In the genomic region with DNA sequence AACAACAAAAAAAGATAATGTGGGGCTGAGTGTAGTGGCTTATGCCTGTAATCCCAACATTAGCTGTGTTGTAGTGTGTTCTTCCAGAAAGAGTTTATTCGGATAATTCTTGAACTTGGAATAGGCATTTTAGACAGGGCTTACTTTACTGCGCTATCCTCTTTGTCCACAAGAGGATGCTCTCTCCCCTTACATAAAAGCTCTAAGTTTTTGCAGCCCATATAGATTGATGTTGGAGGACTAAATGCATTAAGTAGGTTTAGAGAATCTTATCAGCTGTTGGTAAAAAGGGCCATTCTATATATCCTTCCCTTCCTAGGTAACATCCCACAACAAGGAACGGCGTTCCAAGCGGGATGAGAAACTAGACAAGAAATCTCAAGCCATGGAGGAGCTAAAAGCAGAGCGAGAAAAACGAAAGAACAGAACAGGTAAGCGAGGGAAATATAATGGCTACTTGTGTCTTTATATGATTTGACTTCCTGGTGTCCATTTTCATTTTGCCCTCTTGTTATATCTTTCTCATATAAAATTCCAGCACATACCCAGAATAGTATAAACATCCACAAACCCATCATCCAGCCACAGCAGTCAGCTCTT, we compare ENCODE assay signal across 9 cellular contexts. TPM values are rescaled to one million over a fixed set of nuclear protein-coding genes. Genes with fewer than 3 reads are reported as not detected.
A peak's percentile ranks its signal among the peaks of the same experiment; 100 is the strongest.
DNase-seq lines count a peak whose midpoint lies in the region; ATAC-seq and TF ChIP-seq lines count a peak whose summit lies in the region.
"Had no signal": no experiment of that assay in that cellular context is flagged by ENCODE, and none has a peak within 500 bp of the region (broad histone marks: within the 10 kb centered on the region; RNA-seq: fewer than 3 reads in every experiment).

No MANE protein-coding gene starts in this region.

- WGBS in esophagus muscularis mucosa: 85% methylated on average over 8 of the region's 8 CpGs

- H3K27ac ChIP-seq in HL-60 (replicated peaks) (no peak overlapping the region), esophagus muscularis mucosa (replicated peaks in 1 of 4) (no peak overlapping the region)

- TF ChIP-seq EP300 in esophagus muscularis mucosa (IDR thresholded peaks at IDR 0.05): no peak

- H3K27me3 ChIP-seq in HL-60 (ENCODE audit: insufficient read depth, poor library complexity, severe bottlenecking) (no peaks in the 10 kb centered on the region), esophagus muscularis mucosa (no peaks in the 10 kb centered on the region)

- in situ Hi-C loops in SK-MEL-5 (cut with HindIII; ENCODE audit: low pct_unique_long_range_greater_than_20kb, low sequenced_read_pairs): no loop called here

- peaks cover 62 to 93% (median 70%) of the 10 kb centered on the region in 4 donors for H3K36me3 ChIP-seq in esophagus muscularis mucosa

- DNase-seq in NCI-H510A treated with DMSO at 0.1 percent for 48 hours (lab: John Stamatoyannopoulos, UW) (peak; percentile 26), NCI-H510A (lab: John Stamatoyannopoulos, UW) (no peak), HL-60 (ENCODE audit: low read depth in 1 of 2, low spot score in 1 of 2) (peak in 1 of 2 experiments; percentile 21), SK-MEL-5 (ENCODE audit: low read depth, low spot score) (peak; percentile 62), esophagus muscularis mucosa (ENCODE audit: extremely low spot score) (no peak), progenitor cell of endocrine pancreas (ENCODE audit: low spot score, unreplicated experiment) (no peak)

- ATAC-seq in HG02571 (IDR thresholded peaks at IDR 0.05; ENCODE audit: unreplicated experiment) (no peak), GM18498 (IDR thresholded peaks at IDR 0.05; ENCODE audit: unreplicated experiment) (no peak)

- no peak overlapping the region for H3K4me3 ChIP-seq in HL-60 (replicated peaks; ENCODE audit: insufficient read depth, low read length)
- H3K4me3 ChIP-seq in esophagus muscularis mucosa: no peak overlapping the region

- no peaks in the 10 kb centered on the region for H3K4me1 ChIP-seq in esophagus muscularis mucosa

- intact Hi-C loops in esophagus muscularis mucosa (cut with DNase I): no loop called here

- H3K4me1 Mint-ChIP-seq in progenitor cell of endocrine pancreas (ENCODE audit: low read depth): no peaks in the 10 kb centered on the region

- TF ChIP-seq POLR2A in esophagus muscularis mucosa (IDR thresholded peaks at IDR 0.05; ENCODE audit: low read depth): no peak

- H3K4me3 Mint-ChIP-seq in progenitor cell of endocrine pancreas (ENCODE audit: low read depth): no peak overlapping the region
- H3K4me3 Mint-ChIP-seq: stimulated activated naive CD8-positive, alpha-beta T cell treated with anti-CD3 and anti-CD28 coated beads, Interleukin-15, Interleukin-2, amounts not matched to agents 100 ng/mL and 50 ng/mL, for 24 hours had no signal

- TF ChIP-seq CTCF in HL-60 (IDR thresholded peaks at IDR 0.05; ENCODE audit: insufficient read depth, low read length) (peak; percentile 100), esophagus muscularis mucosa (IDR thresholded peaks at IDR 0.05) (peak; percentile 37 to 58 (median 46)), progenitor cell of endocrine pancreas (IDR thresholded peaks at IDR 0.05; ENCODE audit: unreplicated experiment) (peak; percentile 86)

- H3K36me3 Mint-ChIP-seq in progenitor cell of endocrine pancreas (ENCODE audit: insufficient read depth): peaks cover 34% of the 10 kb centered on the region

- H3K27me3 Mint-ChIP-seq in progenitor cell of endocrine pancreas: no peaks in the 10 kb centered on the region
- H3K27me3 Mint-ChIP-seq: stimulated activated naive CD8-positive, alpha-beta T cell treated with anti-CD3 and anti-CD28 coated beads, Interleukin-15, Interleukin-2, amounts not matched to agents 100 ng/mL and 50 ng/mL, for 24 hours had no signal

- no peaks in the 10 kb centered on the region for H3K9me3 ChIP-seq in esophagus muscularis mucosa

- H3K27ac Mint-ChIP-seq in progenitor cell of endocrine pancreas: peak overlapping the region; percentile 88
- H3K27ac Mint-ChIP-seq: stimulated activated naive CD8-positive, alpha-beta T cell treated with anti-CD3 and anti-CD28 coated beads, Interleukin-15, Interleukin-2, amounts not matched to agents 100 ng/mL and 50 ng/mL, for 24 hours had no signal

- no peaks in the 10 kb centered on the region for H3K9me3 Mint-ChIP-seq in progenitor cell of endocrine pancreas (ENCODE audit: low read depth)
- H3K9me3 Mint-ChIP-seq: stimulated activated naive CD8-positive, alpha-beta T cell treated with anti-CD3 and anti-CD28 coated beads, Interleukin-15, Interleukin-2, amounts not matched to agents 100 ng/mL and 50 ng/mL, for 24 hours had no signal

RNA-seq across cellular contexts. Expression of gene ITPKA, which starts 27.8 kb away (rescaled TPM):
- total RNA-seq in SK-MEL-5 (2014; rRNA removed; shearing (Covaris generic)): 0.45 and 0.85 TPM in 2 replicates
- polyA plus RNA-seq in SK-MEL-5 (2015; cell fraction: cytosol; rRNA removed): 1.5 and 2.5 TPM in 2 replicates
- polyA plus RNA-seq in SK-MEL-5 (2015; cell fraction: nucleus; rRNA removed): 0.30 and 0.34 TPM in 2 replicates
- total RNA-seq in esophagus muscularis mucosa (1 to 10 TPM in 1 of 4 donors, under 1 TPM in 3; 0.83 to 2.5 (median 0.97) TPM), progenitor cell of endocrine pancreas (0.89 and 1.0 TPM in 2 replicates)

RNA-seq across cellular contexts. Expression of gene LTK, which starts 47.7 kb away (rescaled TPM):
- 0.08 TPM in 1 of 2 replicates, not detected in the other for total RNA-seq in SK-MEL-5 (2014; rRNA removed; shearing (Covaris generic))
- 0.07 TPM in 1 of 2 replicates, not detected in the other for polyA plus RNA-seq in SK-MEL-5 (2015; cell fraction: cytosol; rRNA removed)
- 0.68 and 1.3 TPM in 2 replicates for polyA plus RNA-seq in SK-MEL-5 (2015; cell fraction: nucleus; rRNA removed)
- total RNA-seq in esophagus muscularis mucosa (1 to 10 TPM in 1 of 4 donors, under 1 TPM in 2, not detected in 1; 0.33 to 2.4 (median 0.69) TPM), progenitor cell of endocrine pancreas (0.55 and 1.2 TPM in 2 replicates)

RNA-seq across cellular contexts. Expression of gene RTF1, which starts 49.0 kb away (rescaled TPM):
- 17.6 and 22.6 TPM in 2 replicates for total RNA-seq in SK-MEL-5 (2014; rRNA removed; shearing (Covaris generic))
- 32.9 and 36.3 TPM in 2 replicates for polyA plus RNA-seq in SK-MEL-5 (2015; cell fraction: cytosol; rRNA removed)
- polyA plus RNA-seq in SK-MEL-5 (2015; cell fraction: nucleus; rRNA removed): 12.6 and 23.0 TPM in 2 replicates
- 10 to 100 TPM; 31.5 to 37.7 (median 35.9) TPM for total RNA-seq in esophagus muscularis mucosa
- 58.7 and 59.1 TPM in 2 replicates for total RNA-seq in progenitor cell of endocrine pancreas

Comparison
In these comparisons a context has a peak if more than half of its experiments do, and no peak if none do; other contexts are left out.
1. DNase-seq: peak in NCI-H510A treated with DMSO at 0.1 percent for 48 hours (single experiment) and SK-MEL-5 (single experiment); none in NCI-H510A (single experiment), esophagus muscularis mucosa (single experiment) and progenitor cell of endocrine pancreas (single experiment).
2. CTCF ChIP-seq: peak in every context shown above with its lines; median percentile 100 in HL-60; 86 in progenitor cell of endocrine pancreas; 46 in esophagus muscularis mucosa.